27 cellular contexts compared by ENCODE assay signal in the genomic region with DNA sequence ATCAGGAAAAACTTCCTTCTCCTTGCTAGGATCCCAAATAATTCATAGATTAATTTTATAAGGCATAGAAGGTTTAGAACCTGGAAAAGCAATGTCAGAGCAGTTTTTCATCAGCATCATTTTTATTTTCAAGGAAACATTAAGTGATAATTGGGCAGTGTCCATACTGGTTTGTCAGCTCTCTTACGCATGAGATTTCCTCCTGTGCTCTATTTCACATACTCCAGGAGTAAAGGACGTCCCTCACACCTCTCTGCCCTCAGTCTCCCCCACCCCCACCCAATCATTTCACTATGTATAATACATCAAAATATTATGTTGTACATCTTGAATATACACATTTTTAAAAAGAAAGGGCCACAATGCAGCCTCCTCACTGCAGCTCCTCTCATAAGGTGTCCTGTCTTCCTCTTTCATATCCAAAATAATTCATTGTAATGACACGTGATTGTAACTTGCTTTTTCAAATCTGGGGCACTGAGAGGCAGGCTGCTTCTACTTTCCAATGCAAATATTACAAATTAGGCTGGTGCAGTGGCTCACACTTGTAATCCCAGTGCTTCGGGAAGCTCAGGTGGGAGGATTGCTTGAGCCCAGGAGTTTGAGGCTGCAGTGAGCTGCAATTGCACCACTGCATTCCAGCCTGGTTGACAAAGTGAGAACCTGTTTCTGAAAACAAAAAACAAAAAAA. TPM values are rescaled to one million over a fixed set of nuclear protein-coding genes. Genes with fewer than 3 reads are reported as not detected.
DNase-seq lines count a peak whose midpoint lies in the region; ATAC-seq, FAIRE-seq and TF ChIP-seq lines count a peak whose summit lies in the region.
"Had no signal": no experiment of that assay in that cellular context is flagged by ENCODE, and none has a peak within 500 bp of the region (broad histone marks: within the 10 kb centered on the region; RNA-seq: fewer than 3 reads in every experiment).

No MANE protein-coding gene starts in this region.

- TF ChIP-seq POLR2A in GM12878 (IDR thresholded peaks at IDR 0.05; ENCODE audit: low read depth, low read length), result no peak

- H3K4me3 ChIP-seq in GM12878 (no peak overlapping the region), mucosa of rectum (ENCODE audit: low read length in 2 of 2) (peak overlapping the region in 1 of 2 donors; percentile 5), mammary epithelial cell (replicated peaks in 1 of 3; ENCODE audit: insufficient read depth in 1 of 3, low read depth in 2 of 3, low read length in 3 of 3) (no peak overlapping the region)
- H3K4me3 ChIP-seq: gastrocnemius medialis, right atrium auricular region had no signal

- H3K79me2 ChIP-seq in GM12878 (ENCODE audit: control insufficient read depth, insufficient read depth, low read length) (no peaks in the 10 kb centered on the region), mammary epithelial cell (ENCODE audit: insufficient read depth, low read length) (no peaks in the 10 kb centered on the region)

- H3K9me3 ChIP-seq in GM12878 (replicated peaks; ENCODE audit: control insufficient read depth, insufficient read depth, low read length), result no peaks in the 10 kb centered on the region
- H3K9me3 ChIP-seq in mucosa of rectum (ENCODE audit: control insufficient read depth in 2 of 2, low read length in 2 of 2), result no peaks in the 10 kb centered on the region
- no peaks in the 10 kb centered on the region for H3K9me3 ChIP-seq in mammary epithelial cell (replicated peaks; ENCODE audit: insufficient read depth, low read length)
- H3K9me3 ChIP-seq: gastrocnemius medialis, right atrium auricular region had no signal

- CTCF ChIA-PET in GM12878 (lab: Yijun Ruan, JAX) (interaction anchor here (1.2 to 2.9 kb wide), 5 partner anchors 13 to 128 kb away, joined by 3 to 14 read pairs (median 8); no protein-coding TSS in a partner anchor), RWPE1 (lab: Yijun Ruan, JAX) (no interaction called here), mammary epithelial cell (lab: Charles Lee; ENCODE audit: low non-redundant PET) (interaction anchor here (0.6 kb wide), 1 partner anchor 74 kb away, joined by 6 read pairs; no protein-coding TSS in a partner anchor)

- H4K20me1 ChIP-seq in GM12878 (ENCODE audit: control insufficient read depth, insufficient read depth), result no peaks in the 10 kb centered on the region
- H4K20me1 ChIP-seq in mammary epithelial cell (ENCODE audit: insufficient read depth, low read length), result no peaks in the 10 kb centered on the region

- SMC1A ChIA-PET in GM12878 (lab: Charles Lee; ENCODE audit: uncharacterized antibody, unreplicated experiment), result interaction anchor here (0.9 to 5.7 kb wide), 12 partner anchors 10 to 128 kb away, joined by 3 to 41 read pairs (median 6); no protein-coding TSS in a partner anchor

- no peak for TF ChIP-seq CTCF in C4-2B (conservative IDR thresholded peaks at IDR 0.05)
- TF ChIP-seq CTCF in GM12878 (IDR thresholded peaks at IDR 0.05 in 2 of 3, conservative IDR thresholded peaks at IDR 0.05 in 1 of 3; ENCODE audit: control insufficient read depth in 2 of 3, extremely low read depth in 1 of 3, insufficient read depth in 1 of 3, low read depth in 3 of 3, low read length in 3 of 3), result no peak; a peak in 1 of 6 replicates
- TF ChIP-seq CTCF in RWPE1 (conservative IDR thresholded peaks at IDR 0.05; ENCODE audit: low read depth), result no peak
- TF ChIP-seq CTCF in mammary epithelial cell (conservative IDR thresholded peaks at IDR 0.05 in 1 of 2, IDR thresholded peaks at IDR 0.05 in 1 of 2; ENCODE audit: extremely low read depth in 1 of 2, insufficient read depth in 1 of 2, low read depth in 1 of 2, low read length in 2 of 2), result no peak

- H3K9ac ChIP-seq in GM12878 (ENCODE audit: control insufficient read depth, insufficient read depth, low read length) (no peak overlapping the region), mucosa of rectum (ENCODE audit: low read depth in 1 of 2, low read length in 2 of 2) (peak overlapping the region in 1 of 2 donors; percentile 21), mammary epithelial cell (ENCODE audit: insufficient read depth, low read length) (no peak overlapping the region)

- intact Hi-C loops in GM12878 (cut with micrococcal nuclease; ENCODE audit: unreplicated experiment), result no loop called here
- intact Hi-C loops in mammary epithelial cell (cut with micrococcal nuclease), result no loop called here

- H3K27me3 ChIP-seq in GM12878 (replicated peaks in 1 of 2; ENCODE audit: control insufficient read depth in 2 of 2, insufficient read depth in 2 of 2, low read length in 1 of 2), result no peaks in the 10 kb centered on the region
- no peaks in the 10 kb centered on the region for H3K27me3 ChIP-seq in mucosa of rectum (ENCODE audit: control insufficient read depth in 2 of 2, insufficient read depth in 2 of 2, low read length in 2 of 2)
- no peaks in the 10 kb centered on the region for H3K27me3 ChIP-seq in mammary epithelial cell (ENCODE audit: insufficient read depth, low read length)
- H3K27me3 ChIP-seq: gastrocnemius medialis, right atrium auricular region had no signal

- 0 out of 2 replicates have a peak, but pooled peaks have one; percentile 9 for TF ChIP-seq RAD21 in GM12878 (IDR thresholded peaks at IDR 0.05; ENCODE audit: insufficient read depth, low read depth, low read length)

- H3K36me3 ChIP-seq in GM12878 (ENCODE audit: control insufficient read depth in 2 of 2, insufficient read depth in 2 of 2, low read length in 1 of 2), result no peaks in the 10 kb centered on the region
- peaks cover 0 to 3% of the 10 kb centered on the region in 2 donors for H3K36me3 ChIP-seq in mucosa of rectum (ENCODE audit: control insufficient read depth in 2 of 2, insufficient read depth in 2 of 2, low read length in 2 of 2)
- H3K36me3 ChIP-seq in mammary epithelial cell (ENCODE audit: insufficient read depth, low read length), result no peaks in the 10 kb centered on the region
- H3K36me3 ChIP-seq: gastrocnemius medialis, right atrium auricular region had no signal

- DNase-seq in GM12878 (ENCODE audit: low read depth, low spot score) (no peak), RWPE1 (ENCODE audit: low spot score) (no peak), mammary epithelial cell (no peak), AML-193 (lab: John Stamatoyannopoulos, UW) (no peak)
- DNase-seq: activated CD4-positive, alpha-beta T cell treated with anti-CD3 and anti-CD28 coated beads, Interleukin-2, amount 10 ng/mL, durations not matched to agents 7 days and 5 days; C1 segment of cervical spinal cord; effector memory CD4-positive, alpha-beta T cell; gastrocnemius medialis; islet precursor cell; KBM-7; mesenchymal stem cell; naive B cell; NCI-H1694; OCI-M1; stimulated activated CD8-positive, alpha-beta memory T cell treated with anti-CD3 and anti-CD28 coated beads, Interleukin-4, amount 100 ng/mL, for 48 hours; T-helper 17 cell had no signal

- H3K27ac ChIP-seq in C4-2B (peak overlapping the region; percentile 61), GM12878 (ENCODE audit: control insufficient read depth, insufficient read depth) (no peak overlapping the region), mucosa of rectum (ENCODE audit: low read depth in 2 of 2, low read length in 2 of 2) (peak overlapping the region; percentile 67 to 75), RWPE1 (no peak overlapping the region), mammary epithelial cell (ENCODE audit: insufficient read depth, low read depth, low read length) (no peak overlapping the region)
- H3K27ac ChIP-seq: gastrocnemius medialis, right atrium auricular region had no signal

- dilution Hi-C loops in mammary epithelial cell (cut with HindIII; ENCODE audit: low sequenced_read_pairs), result no loop called here

- TF ChIP-seq EP300 in GM12878 (IDR thresholded peaks at IDR 0.05; ENCODE audit: borderline replicate concordance in 1 of 2, control insufficient read depth in 1 of 2, low read depth in 2 of 2, low read length in 2 of 2), result no peak

- in situ Hi-C loops in GM12878 (cut with MboI), result no loop called here
- in situ Hi-C loops in mammary epithelial cell (cut with MboI; ENCODE audit: low sequenced_read_pairs in 2 of 2), result no loop called here

- 54% methylated on average over 4 of the region's 4 CpGs for WGBS in GM12878 (ENCODE audit: insufficient coverage, insufficient replicate concordance, low lambda C conversion rate, missing lambda C conversion rate)
- WGBS in mammary epithelial cell (ENCODE audit: low coverage, missing lambda C conversion rate), result 81% methylated on average over 3 of the region's 4 CpGs

- BruUV-seq in GM12878 (replicated peaks; lab: Mats Ljungman, UMichigan) (no TSS peak), mammary epithelial cell (replicated peaks; lab: Mats Ljungman, UMichigan) (no TSS peak)

- H3K4me2 ChIP-seq in GM12878 (ENCODE audit: control insufficient read depth, insufficient read depth), result peak overlapping the region; percentile 48
- no peak overlapping the region for H3K4me2 ChIP-seq in mammary epithelial cell (ENCODE audit: insufficient read depth, low read depth, low read length)

- peak overlapping the region; percentile 5; the same call in 1 of the 2 replicates for H2AFZ ChIP-seq in GM12878 (ENCODE audit: control insufficient read depth, low read depth, low read length)
- no peak overlapping the region for H2AFZ ChIP-seq in mammary epithelial cell (ENCODE audit: low read depth, low read length)

- RAD21 ChIA-PET in GM12878 (lab: Charles Lee; ENCODE audit: unreplicated experiment), result interaction anchor here (0.8 to 4.6 kb wide), 6 partner anchors 17 to 128 kb away, joined by 4 to 18 read pairs (median 8); no protein-coding TSS in a partner anchor

- POLR2A ChIA-PET in GM12878 (lab: Charles Lee), result interaction anchor here (0.6 to 1.1 kb wide), 2 partner anchors 37 to 73 kb away, joined by 3 to 4 read pairs; no protein-coding TSS in a partner anchor
- POLR2A ChIA-PET in RWPE1 (lab: Yijun Ruan, JAX; ENCODE audit: low non-redundant PET), result no interaction called here

- peak; percentile 52 for ATAC-seq in HG03159 (IDR thresholded peaks at IDR 0.05; ENCODE audit: unreplicated experiment)
- ATAC-seq in GM12878, result peak; percentile 61
- no peak for ATAC-seq in HG03457 (IDR thresholded peaks at IDR 0.05; ENCODE audit: unreplicated experiment)
- ATAC-seq: esophagus mucosa, gastrocnemius medialis, T-helper 17 cell had no signal

- no peak for FAIRE-seq in GM12878 (lab: Jason Lieb, UNC)
- FAIRE-seq: G401.6 had no signal

- peaks cover 10% of the 10 kb centered on the region; the same call in 1 of the 2 replicates for H3K4me1 ChIP-seq in GM12878 (ENCODE audit: control insufficient read depth, insufficient read depth, low read length)
- peaks cover 16 to 17% of the 10 kb centered on the region in 2 donors for H3K4me1 ChIP-seq in mucosa of rectum (ENCODE audit: control insufficient read depth in 2 of 2, insufficient read depth in 2 of 2, low read length in 2 of 2)
- no peaks in the 10 kb centered on the region for H3K4me1 ChIP-seq in mammary epithelial cell (ENCODE audit: insufficient read depth, low read length)
- H3K4me1 ChIP-seq: gastrocnemius medialis, right atrium auricular region had no signal

RNA-seq across cellular contexts. Expression of a gene that starts 34.4 kb away (rescaled TPM):
- total RNA-seq in GM12878 (2013; cell fraction: nucleolus; rRNA removed), result 0.06 TPM in 1 of 2 replicates, not detected in the other
- under 0.01 and 0.11 TPM in 2 replicates for total RNA-seq in GM12878 (2014; rRNA removed)
- 0.05 TPM in 1 of 2 replicates, not detected in the other for total RNA-seq in GM12878 (2014; rRNA removed; fragmentation: Illumina TruSeq; extraction: Trizol)
- not detected in 2 replicates for total RNA-seq in GM12878 (2021)
- polyA plus RNA-seq in GM12878 (2011; ENCODE audit: low read depth), result not detected
- polyA plus RNA-seq in GM12878 (2011; rRNA removed), result 0.01 TPM in 2 replicates
- polyA plus RNA-seq in GM12878 (2011; cell fraction: cytosol; rRNA removed), result 0.01 TPM in 1 of 2 replicates, not detected in the other
- not detected in 2 replicates for polyA plus RNA-seq in GM12878 (2011; cell fraction: nucleus; rRNA removed)
- 0.22 TPM in 1 of 2 replicates, not detected in the other for polyA plus RNA-seq in GM12878 (2012)
- polyA plus RNA-seq in GM12878 (2014; fragmentation: Illumina TruSeq; extraction: Trizol), result 0.01 TPM in 1 of 2 replicates, not detected in the other
- polyA plus RNA-seq in GM12878 (2014; fragmentation: Nextera tagmentation; extraction: Ambion mirVana), result under 1 TPM; 0.08 to 0.09 TPM
- 0.04 and 0.09 TPM in 2 replicates for polyA plus RNA-seq in GM12878 (2014; rRNA removed)
- 1 to 10 TPM in 1 of 2 experiments, under 1 TPM in 1; 0.48 to 1.1 TPM for polyA plus RNA-seq in GM12878 (2016; fragmentation: Nextera tagmentation; extraction: Ambion mirVana)
- not detected in 2 replicates for polyA minus RNA-seq in GM12878 (2011; rRNA and poly(A)+ RNA removed)
- not detected in 2 replicates for polyA minus RNA-seq in GM12878 (2011; cell fraction: cytosol; rRNA and poly(A)+ RNA removed)
- polyA minus RNA-seq in GM12878 (2011; cell fraction: nucleus; rRNA and poly(A)+ RNA removed), result not detected in 2 replicates
- under 1 TPM in 1 of 2 donors, not detected in 1; under 0.01 TPM for total RNA-seq in mammary epithelial cell
- not detected for polyA plus RNA-seq in mammary epithelial cell
- not detected for polyA minus RNA-seq in mammary epithelial cell
- total RNA-seq: activated CD4-positive, alpha-beta T cell treated with anti-CD3 and anti-CD28 coated beads, Interleukin-2, amount 10 ng/mL, durations not matched to agents 7 days and 5 days; activated T-helper 2 cell treated with anti-CD3 and anti-CD28 coated beads, Interferon-gamma antibody, Interleukin-2, Interleukin-4, amounts not matched to agents 10 μg/mL and 5 μg/mL and 100 μg/mL, durations not matched to agents 14 hours and 24 hours and 36 hours; gastrocnemius medialis; osteoblast; right atrium auricular region; SK-MEL-5; T-helper 17 cell had no signal
- polyA plus RNA-seq: urinary bladder had no signal

Comparison
In these comparisons a context has a peak if more than half of its experiments do, and no peak if none do; other contexts are left out.
1. H3K27ac ChIP-seq: peak in C4-2B (single experiment) and mucosa of rectum (2 of 2); none in GM12878 (single experiment), RWPE1 (single experiment) and mammary epithelial cell (single experiment).